In the genomic region with DNA sequence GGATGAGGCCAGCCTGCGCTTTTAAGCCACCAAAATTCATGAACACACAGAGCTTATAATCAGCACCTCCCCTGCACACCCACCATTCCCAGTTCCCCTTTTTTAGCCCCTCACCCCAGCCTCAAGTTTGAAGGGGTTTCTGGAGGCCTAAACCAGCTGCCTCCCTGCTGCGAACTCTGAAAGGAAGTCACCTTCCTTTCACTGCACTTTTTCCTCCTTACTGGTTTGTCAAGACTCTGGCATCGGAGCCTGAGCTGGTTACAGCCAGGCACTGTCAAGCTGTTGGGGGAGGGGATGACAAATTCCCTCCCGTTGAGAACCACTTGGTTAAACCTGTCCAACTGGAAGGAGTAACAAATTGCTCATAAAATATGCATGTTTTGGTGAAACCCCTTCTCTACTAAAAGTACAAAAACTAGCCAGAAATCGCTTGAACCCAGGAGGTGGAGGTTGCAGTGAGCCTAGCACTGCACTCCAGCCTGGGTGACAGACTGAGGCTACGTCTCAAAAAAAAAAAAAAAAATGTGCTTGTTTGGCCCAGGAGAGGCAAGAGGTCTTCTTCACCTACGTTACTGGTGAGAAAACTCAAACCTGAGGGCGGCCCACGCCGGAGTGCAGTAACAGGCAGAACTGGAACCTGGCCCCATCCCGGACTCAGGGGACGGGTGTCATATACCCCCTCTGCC, we compare ENCODE assay signal across 1 cellular context.
TF ChIP-seq lines count a peak whose summit lies in the region.

No MANE protein-coding gene starts in this region.

TF ChIP-seq in GM12878, 131 proteins besides CTCF, POLR2A, EP300 and RAD21 (continued from another document and continues in another):
- TF ChIP-seq ETV6 (conservative IDR thresholded peaks at IDR 0.05 in 1 of 2, IDR thresholded peaks at IDR 0.05 in 1 of 2; ENCODE audit: borderline replicate concordance in 1 of 2, low read depth in 1 of 2) (peak in 1 of 2 experiments; percentile 66; a peak in 1 of 4 replicates), PAX8 (IDR thresholded peaks at IDR 0.05) (no peak), JUNB (IDR thresholded peaks at IDR 0.05) (no peak), GABPA (IDR thresholded peaks at IDR 0.05; ENCODE audit: low read depth) (0 out of 2 replicates have a peak, but pooled peaks have one; percentile 8), NFXL1 (IDR thresholded peaks at IDR 0.05; ENCODE audit: borderline replicate concordance) (no peak), JUND (IDR thresholded peaks at IDR 0.05; ENCODE audit: low read depth, low read length) (no peak), BHLHE40 (IDR thresholded peaks at IDR 0.05; ENCODE audit: borderline replicate concordance in 1 of 2, low read depth in 2 of 2, low read length in 1 of 2) (peak; percentile 68 to 75; a peak in 2 of 4 replicates), POLR2AphosphoS2 (IDR thresholded peaks at IDR 0.05; ENCODE audit: low read depth, low read length) (peak; percentile 66; the same call in 1 of the 2 replicates), SUPT20H (IDR thresholded peaks at IDR 0.05; ENCODE audit: borderline replicate concordance, control insufficient read depth, low read depth, low read length) (no peak), MTA3 (IDR thresholded peaks at IDR 0.05; ENCODE audit: borderline replicate concordance, low read length) (peak; percentile 95), POLR2AphosphoS5 (IDR thresholded peaks at IDR 0.05; ENCODE audit: low read length) (peak; percentile 74), LARP7 (IDR thresholded peaks at IDR 0.05) (no peak), EED (IDR thresholded peaks at IDR 0.05; ENCODE audit: low read depth) (peak; percentile 90), SMAD1 (IDR thresholded peaks at IDR 0.05; ENCODE audit: low read depth, partially characterized antibody) (peak; percentile 32), DPF2 (IDR thresholded peaks at IDR 0.05) (peak; percentile 94), NBN (IDR thresholded peaks at IDR 0.05) (peak; percentile 80), ESRRA (IDR thresholded peaks at IDR 0.05; ENCODE audit: low read length) (no peak), YBX1 (IDR thresholded peaks at IDR 0.05) (no peak), MEF2A (IDR thresholded peaks at IDR 0.05; ENCODE audit: insufficient read depth, low read depth, low read length) (0 out of 2 replicates have a peak, but pooled peaks have one; percentile 47), ATF7 (IDR thresholded peaks at IDR 0.05; ENCODE audit: low read depth) (peak; percentile 50), SRF (IDR thresholded peaks at IDR 0.05; ENCODE audit: low read depth in 2 of 2, low read length in 2 of 2) (0 out of 4 replicates have a peak, but pooled peaks of 1 of the 2 experiments have one; percentile 67), NFIC (IDR thresholded peaks at IDR 0.05; ENCODE audit: low read depth, low read length) (peak; percentile 79), IRF4 (IDR thresholded peaks at IDR 0.05; ENCODE audit: low read depth, low read length) (peak; percentile 99), CREB1 (IDR thresholded peaks at IDR 0.05; ENCODE audit: low read depth) (peak; percentile 63), BRCA1 (IDR thresholded peaks at IDR 0.05; ENCODE audit: low read depth, low read length) (no peak), SREBF1 (IDR thresholded peaks at IDR 0.05; ENCODE audit: low read length) (0 out of 2 replicates have a peak, but pooled peaks have one; percentile 14), TARDBP (IDR thresholded peaks at IDR 0.05; ENCODE audit: borderline replicate concordance) (peak; percentile 34; the same call in 1 of the 2 replicates), SMC3 (IDR thresholded peaks at IDR 0.05; ENCODE audit: borderline replicate concordance, low read length) (no peak; the same call in 1 of the 2 replicates), RCOR1 (conservative IDR thresholded peaks at IDR 0.05; ENCODE audit: low read depth, low read length) (no peak), GATAD2B (conservative IDR thresholded peaks at IDR 0.05; ENCODE audit: low read depth) (peak; percentile 78; the same call in 1 of the 2 replicates), SMARCA5 (IDR thresholded peaks at IDR 0.05) (peak; percentile 32; the same call in 1 of the 2 replicates), CHD4 (IDR thresholded peaks at IDR 0.05) (no peak; the same call in 1 of the 2 replicates), HDGF (IDR thresholded peaks at IDR 0.05) (no peak), MXI1 (IDR thresholded peaks at IDR 0.05; ENCODE audit: low read depth, low read length) (no peak), FOXM1 (IDR thresholded peaks at IDR 0.05; ENCODE audit: low read depth, low read length) (peak; percentile 81; the same call in 1 of the 2 replicates)
- TF ChIP-seq, protein P1, sequence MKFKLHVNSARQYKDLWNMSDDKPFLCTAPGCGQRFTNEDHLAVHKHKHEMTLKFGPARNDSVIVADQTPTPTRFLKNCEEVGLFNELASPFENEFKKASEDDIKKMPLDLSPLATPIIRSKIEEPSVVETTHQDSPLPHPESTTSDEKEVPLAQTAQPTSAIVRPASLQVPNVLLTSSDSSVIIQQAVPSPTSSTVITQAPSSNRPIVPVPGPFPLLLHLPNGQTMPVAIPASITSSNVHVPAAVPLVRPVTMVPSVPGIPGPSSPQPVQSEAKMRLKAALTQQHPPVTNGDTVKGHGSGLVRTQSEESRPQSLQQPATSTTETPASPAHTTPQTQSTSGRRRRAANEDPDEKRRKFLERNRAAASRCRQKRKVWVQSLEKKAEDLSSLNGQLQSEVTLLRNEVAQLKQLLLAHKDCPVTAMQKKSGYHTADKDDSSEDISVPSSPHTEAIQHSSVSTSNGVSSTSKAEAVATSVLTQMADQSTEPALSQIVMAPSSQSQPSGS (IDR thresholded peaks at IDR 0.05; ENCODE audit: low read length) = 0 out of 2 replicates have a peak, but pooled peaks have one; percentile 42
- TF ChIP-seq, protein P2, sequence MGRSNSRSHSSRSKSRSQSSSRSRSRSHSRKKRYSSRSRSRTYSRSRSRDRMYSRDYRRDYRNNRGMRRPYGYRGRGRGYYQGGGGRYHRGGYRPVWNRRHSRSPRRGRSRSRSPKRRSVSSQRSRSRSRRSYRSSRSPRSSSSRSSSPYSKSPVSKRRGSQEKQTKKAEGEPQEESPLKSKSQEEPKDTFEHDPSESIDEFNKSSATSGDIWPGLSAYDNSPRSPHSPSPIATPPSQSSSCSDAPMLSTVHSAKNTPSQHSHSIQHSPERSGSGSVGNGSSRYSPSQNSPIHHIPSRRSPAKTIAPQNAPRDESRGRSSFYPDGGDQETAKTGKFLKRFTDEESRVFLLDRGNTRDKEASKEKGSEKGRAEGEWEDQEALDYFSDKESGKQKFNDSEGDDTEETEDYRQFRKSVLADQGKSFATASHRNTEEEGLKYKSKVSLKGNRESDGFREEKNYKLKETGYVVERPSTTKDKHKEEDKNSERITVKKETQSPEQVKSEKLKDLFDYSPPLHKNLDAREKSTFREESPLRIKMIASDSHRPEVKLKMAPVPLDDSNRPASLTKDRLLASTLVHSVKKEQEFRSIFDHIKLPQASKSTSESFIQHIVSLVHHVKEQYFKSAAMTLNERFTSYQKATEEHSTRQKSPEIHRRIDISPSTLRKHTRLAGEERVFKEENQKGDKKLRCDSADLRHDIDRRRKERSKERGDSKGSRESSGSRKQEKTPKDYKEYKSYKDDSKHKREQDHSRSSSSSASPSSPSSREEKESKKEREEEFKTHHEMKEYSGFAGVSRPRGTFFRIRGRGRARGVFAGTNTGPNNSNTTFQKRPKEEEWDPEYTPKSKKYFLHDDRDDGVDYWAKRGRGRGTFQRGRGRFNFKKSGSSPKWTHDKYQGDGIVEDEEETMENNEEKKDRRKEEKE (IDR thresholded peaks at IDR 0.05) = no peak
- TF ChIP-seq, protein P3, sequence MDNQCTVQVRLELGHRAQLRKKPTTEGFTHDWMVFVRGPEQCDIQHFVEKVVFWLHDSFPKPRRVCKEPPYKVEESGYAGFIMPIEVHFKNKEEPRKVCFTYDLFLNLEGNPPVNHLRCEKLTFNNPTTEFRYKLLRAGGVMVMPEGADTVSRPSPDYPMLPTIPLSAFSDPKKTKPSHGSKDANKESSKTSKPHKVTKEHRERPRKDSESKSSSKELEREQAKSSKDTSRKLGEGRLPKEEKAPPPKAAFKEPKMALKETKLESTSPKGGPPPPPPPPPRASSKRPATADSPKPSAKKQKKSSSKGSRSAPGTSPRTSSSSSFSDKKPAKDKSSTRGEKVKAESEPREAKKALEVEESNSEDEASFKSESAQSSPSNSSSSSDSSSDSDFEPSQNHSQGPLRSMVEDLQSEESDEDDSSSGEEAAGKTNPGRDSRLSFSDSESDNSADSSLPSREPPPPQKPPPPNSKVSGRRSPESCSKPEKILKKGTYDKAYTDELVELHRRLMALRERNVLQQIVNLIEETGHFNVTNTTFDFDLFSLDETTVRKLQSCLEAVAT (IDR thresholded peaks at IDR 0.05) = peak; percentile 69; the same call in 1 of the 2 replicates
- TF ChIP-seq, protein P4, sequence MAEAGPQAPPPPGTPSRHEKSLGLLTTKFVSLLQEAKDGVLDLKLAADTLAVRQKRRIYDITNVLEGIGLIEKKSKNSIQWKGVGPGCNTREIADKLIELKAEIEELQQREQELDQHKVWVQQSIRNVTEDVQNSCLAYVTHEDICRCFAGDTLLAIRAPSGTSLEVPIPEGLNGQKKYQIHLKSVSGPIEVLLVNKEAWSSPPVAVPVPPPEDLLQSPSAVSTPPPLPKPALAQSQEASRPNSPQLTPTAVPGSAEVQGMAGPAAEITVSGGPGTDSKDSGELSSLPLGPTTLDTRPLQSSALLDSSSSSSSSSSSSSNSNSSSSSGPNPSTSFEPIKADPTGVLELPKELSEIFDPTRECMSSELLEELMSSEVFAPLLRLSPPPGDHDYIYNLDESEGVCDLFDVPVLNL (IDR thresholded peaks at IDR 0.05; ENCODE audit: low read depth, low read length) = no peak
- TF ChIP-seq, protein P5, sequence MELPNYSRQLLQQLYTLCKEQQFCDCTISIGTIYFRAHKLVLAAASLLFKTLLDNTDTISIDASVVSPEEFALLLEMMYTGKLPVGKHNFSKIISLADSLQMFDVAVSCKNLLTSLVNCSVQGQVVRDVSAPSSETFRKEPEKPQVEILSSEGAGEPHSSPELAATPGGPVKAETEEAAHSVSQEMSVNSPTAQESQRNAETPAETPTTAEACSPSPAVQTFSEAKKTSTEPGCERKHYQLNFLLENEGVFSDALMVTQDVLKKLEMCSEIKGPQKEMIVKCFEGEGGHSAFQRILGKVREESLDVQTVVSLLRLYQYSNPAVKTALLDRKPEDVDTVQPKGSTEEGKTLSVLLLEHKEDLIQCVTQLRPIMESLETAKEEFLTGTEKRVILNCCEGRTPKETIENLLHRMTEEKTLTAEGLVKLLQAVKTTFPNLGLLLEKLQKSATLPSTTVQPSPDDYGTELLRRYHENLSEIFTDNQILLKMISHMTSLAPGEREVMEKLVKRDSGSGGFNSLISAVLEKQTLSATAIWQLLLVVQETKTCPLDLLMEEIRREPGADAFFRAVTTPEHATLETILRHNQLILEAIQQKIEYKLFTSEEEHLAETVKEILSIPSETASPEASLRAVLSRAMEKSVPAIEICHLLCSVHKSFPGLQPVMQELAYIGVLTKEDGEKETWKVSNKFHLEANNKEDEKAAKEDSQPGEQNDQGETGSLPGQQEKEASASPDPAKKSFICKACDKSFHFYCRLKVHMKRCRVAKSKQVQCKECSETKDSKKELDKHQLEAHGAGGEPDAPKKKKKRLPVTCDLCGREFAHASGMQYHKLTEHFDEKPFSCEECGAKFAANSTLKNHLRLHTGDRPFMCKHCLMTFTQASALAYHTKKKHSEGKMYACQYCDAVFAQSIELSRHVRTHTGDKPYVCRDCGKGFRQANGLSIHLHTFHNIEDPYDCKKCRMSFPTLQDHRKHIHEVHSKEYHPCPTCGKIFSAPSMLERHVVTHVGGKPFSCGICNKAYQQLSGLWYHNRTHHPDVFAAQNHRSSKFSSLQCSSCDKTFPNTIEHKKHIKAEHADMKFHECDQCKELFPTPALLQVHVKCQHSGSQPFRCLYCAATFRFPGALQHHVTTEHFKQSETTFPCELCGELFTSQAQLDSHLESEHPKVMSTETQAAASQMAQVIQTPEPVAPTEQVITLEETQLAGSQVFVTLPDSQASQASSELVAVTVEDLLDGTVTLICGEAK (IDR thresholded peaks at IDR 0.05; ENCODE audit: borderline replicate concordance) = no peak
- TF ChIP-seq, protein P6, sequence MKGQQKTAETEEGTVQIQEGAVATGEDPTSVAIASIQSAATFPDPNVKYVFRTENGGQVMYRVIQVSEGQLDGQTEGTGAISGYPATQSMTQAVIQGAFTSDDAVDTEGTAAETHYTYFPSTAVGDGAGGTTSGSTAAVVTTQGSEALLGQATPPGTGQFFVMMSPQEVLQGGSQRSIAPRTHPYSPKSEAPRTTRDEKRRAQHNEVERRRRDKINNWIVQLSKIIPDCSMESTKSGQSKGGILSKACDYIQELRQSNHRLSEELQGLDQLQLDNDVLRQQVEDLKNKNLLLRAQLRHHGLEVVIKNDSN (IDR thresholded peaks at IDR 0.05; ENCODE audit: borderline replicate concordance, extremely low read length, insufficient read depth, low read depth, low read length) = no peak
- TF ChIP-seq, protein P7, sequence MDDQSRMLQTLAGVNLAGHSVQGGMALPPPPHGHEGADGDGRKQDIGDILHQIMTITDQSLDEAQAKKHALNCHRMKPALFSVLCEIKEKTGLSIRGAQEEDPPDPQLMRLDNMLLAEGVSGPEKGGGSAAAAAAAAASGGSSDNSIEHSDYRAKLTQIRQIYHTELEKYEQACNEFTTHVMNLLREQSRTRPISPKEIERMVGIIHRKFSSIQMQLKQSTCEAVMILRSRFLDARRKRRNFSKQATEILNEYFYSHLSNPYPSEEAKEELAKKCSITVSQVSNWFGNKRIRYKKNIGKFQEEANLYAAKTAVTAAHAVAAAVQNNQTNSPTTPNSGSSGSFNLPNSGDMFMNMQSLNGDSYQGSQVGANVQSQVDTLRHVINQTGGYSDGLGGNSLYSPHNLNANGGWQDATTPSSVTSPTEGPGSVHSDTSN (IDR thresholded peaks at IDR 0.05; ENCODE audit: insufficient replicate concordance, low read depth, low read length) = peak; percentile 49
- TF ChIP-seq, protein P8, sequence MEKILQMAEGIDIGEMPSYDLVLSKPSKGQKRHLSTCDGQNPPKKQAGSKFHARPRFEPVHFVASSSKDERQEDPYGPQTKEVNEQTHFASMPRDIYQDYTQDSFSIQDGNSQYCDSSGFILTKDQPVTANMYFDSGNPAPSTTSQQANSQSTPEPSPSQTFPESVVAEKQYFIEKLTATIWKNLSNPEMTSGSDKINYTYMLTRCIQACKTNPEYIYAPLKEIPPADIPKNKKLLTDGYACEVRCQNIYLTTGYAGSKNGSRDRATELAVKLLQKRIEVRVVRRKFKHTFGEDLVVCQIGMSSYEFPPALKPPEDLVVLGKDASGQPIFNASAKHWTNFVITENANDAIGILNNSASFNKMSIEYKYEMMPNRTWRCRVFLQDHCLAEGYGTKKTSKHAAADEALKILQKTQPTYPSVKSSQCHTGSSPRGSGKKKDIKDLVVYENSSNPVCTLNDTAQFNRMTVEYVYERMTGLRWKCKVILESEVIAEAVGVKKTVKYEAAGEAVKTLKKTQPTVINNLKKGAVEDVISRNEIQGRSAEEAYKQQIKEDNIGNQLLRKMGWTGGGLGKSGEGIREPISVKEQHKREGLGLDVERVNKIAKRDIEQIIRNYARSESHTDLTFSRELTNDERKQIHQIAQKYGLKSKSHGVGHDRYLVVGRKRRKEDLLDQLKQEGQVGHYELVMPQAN (conservative IDR thresholded peaks at IDR 0.05) = 0 out of 2 replicates have a peak, but pooled peaks have one; percentile 36
